21 cellular contexts compared by ENCODE assay signal in genomic region chr16:25693621-25694020, GRCh38.
A peak's percentile ranks its signal among the peaks of the same experiment; 100 is the strongest.
DNase-seq lines count a peak whose midpoint lies in the region; ATAC-seq and TF ChIP-seq lines count a peak whose summit lies in the region.
"Had no signal": no experiment of that assay in that cellular context is flagged by ENCODE, and none has a peak within 500 bp of the region (broad histone marks: within the 10 kb centered on the region; RNA-seq: fewer than 3 reads in every experiment).

No MANE protein-coding gene starts in this region.

- peaks cover 48% of the 10 kb centered on the region for H3K27me3 ChIP-seq in iPS-18a (ENCODE audit: control insufficient read depth, insufficient read depth, low read length)
- H3K27me3 ChIP-seq in parathyroid adenoma (ENCODE audit: control insufficient read depth, insufficient read depth, low read length) = no peaks in the 10 kb centered on the region
- H3K27me3 ChIP-seq: SJCRH30 had no signal

- no peak overlapping the region for H3K27ac ChIP-seq in SK-N-MC
- H3K27ac ChIP-seq in iPS-18a (ENCODE audit: low read length) = no peak overlapping the region
- peak overlapping the region; percentile 17 for H3K27ac ChIP-seq in parathyroid adenoma
- H3K27ac ChIP-seq: cardiac muscle cell, neutrophil, Peyer's patch, SJCRH30 had no signal

- TF ChIP-seq CTCF in GM13977 (IDR thresholded peaks at IDR 0.05; ENCODE audit: extremely low read depth, insufficient read depth, missing control alignments) (no peak), parathyroid adenoma (IDR thresholded peaks at IDR 0.05) (no peak)

- H3K36me3 ChIP-seq in SK-N-MC (ENCODE audit: insufficient read depth, low read length) (peaks cover 11% of the 10 kb centered on the region), iPS-18a (ENCODE audit: control insufficient read depth, low read depth, low read length) (no peaks in the 10 kb centered on the region), parathyroid adenoma (ENCODE audit: control insufficient read depth, insufficient read depth, low read length) (no peaks in the 10 kb centered on the region)
- H3K36me3 ChIP-seq: cardiac muscle cell, neutrophil, Peyer's patch, SJCRH30 had no signal

- H3K9me3 ChIP-seq in SK-N-MC (ENCODE audit: low read depth, low read length) (no peaks in the 10 kb centered on the region), iPS-18a (ENCODE audit: control insufficient read depth, low read depth, low read length) (no peaks in the 10 kb centered on the region), parathyroid adenoma (ENCODE audit: control insufficient read depth, low read length) (no peaks in the 10 kb centered on the region)
- H3K9me3 ChIP-seq: neutrophil, Peyer's patch, SJCRH30 had no signal

- peak overlapping the region; percentile 6 for H3K4me2 ChIP-seq in parathyroid adenoma (ENCODE audit: low read length)

- H3K4me1 ChIP-seq in iPS-18a (ENCODE audit: control insufficient read depth, low read depth, low read length) (peaks cover 24% of the 10 kb centered on the region), parathyroid adenoma (peaks cover 10% of the 10 kb centered on the region)
- H3K4me1 ChIP-seq: SJCRH30 had no signal

- no peak for ATAC-seq in GM18907 (IDR thresholded peaks at IDR 0.05; ENCODE audit: unreplicated experiment)
- ATAC-seq in GM21786 (IDR thresholded peaks at IDR 0.05; ENCODE audit: unreplicated experiment) = no peak
- ATAC-seq: left colon had no signal

- peak overlapping the region; percentile 74 for H2AFZ ChIP-seq in parathyroid adenoma

- peaks cover 15% of the 10 kb centered on the region for H3K79me2 ChIP-seq in parathyroid adenoma

- H3K4me3 ChIP-seq in SK-N-MC (peak overlapping the region; percentile 82), iPS-18a (ENCODE audit: low read length) (peak overlapping the region; percentile 74), parathyroid adenoma (ENCODE audit: low read depth, low read length) (no peak overlapping the region)
- H3K4me3 ChIP-seq: Peyer's patch, SJCRH30 had no signal

- H3K9ac ChIP-seq in SK-N-MC (ENCODE audit: insufficient read length) (peak overlapping the region; percentile 34), iPS-18a (ENCODE audit: low read length) (no peak overlapping the region), parathyroid adenoma (no peak overlapping the region)

- DNase-seq in GM13977 (ENCODE audit: low spot score) (peak; percentile 31), SK-N-MC (ENCODE audit: low read depth, low spot score) (no peak), NCI-H2196 treated with DMSO at 0.1 percent for 48 hours (lab: John Stamatoyannopoulos, UW; ENCODE audit: unreplicated experiment) (no peak)
- DNase-seq in stimulated activated CD4-positive, alpha-beta T cell treated with anti-CD3 and anti-CD28 coated beads, Interleukin-15, amount 100 ng/mL, for 24 hours = no peak
- DNase-seq: activated CD4-positive, alpha-beta T cell treated with anti-CD3 and anti-CD28 coated beads, Interleukin-2, amount 50 U/mL, for 48 hours; activated gamma-delta T cell; COR-L47; erythroblast; KBM-7; left colon; midbrain; NCI-H187; NCI-H345; Peyer's patch; SJCRH30 had no signal

- in situ Hi-C loops in GM13977 (cut with MboI; ENCODE audit: low pct_unique_long_range_greater_than_20kb, low sequenced_read_pairs, unreplicated experiment) = no loop called here
